Comparison of ENCODE assay signal across 1 cellular context in genomic region chr5:16901038-16901644, GRCh38.
TF ChIP-seq lines count a peak whose summit lies in the region.

No MANE protein-coding gene starts in this region.

TF ChIP-seq in IMR-90, 13 proteins besides CTCF, POLR2A, EP300 and RAD21:
- TF ChIP-seq CEBPB (IDR thresholded peaks at IDR 0.05; ENCODE audit: low read depth, low read length) (no peak), NFE2L2 (IDR thresholded peaks at IDR 0.05; ENCODE audit: low read depth, low read length) (no peak), RCOR1 (IDR thresholded peaks at IDR 0.05; ENCODE audit: insufficient replicate concordance, low read length) (no peak), ELK1 (IDR thresholded peaks at IDR 0.05; ENCODE audit: borderline replicate concordance, low read depth, low read length) (no peak), CHD1 (IDR thresholded peaks at IDR 0.05; ENCODE audit: low read depth, low read length) (no peak), MAFK (IDR thresholded peaks at IDR 0.05; ENCODE audit: low read depth, low read length) (no peak), MAZ (IDR thresholded peaks at IDR 0.05; ENCODE audit: borderline replicate concordance, low read depth, low read length) (no peak), USF2 (IDR thresholded peaks at IDR 0.05; ENCODE audit: low read depth, low read length) (no peak), RFX5 (IDR thresholded peaks at IDR 0.05; ENCODE audit: low read depth, low read length) (no peak), FOS (IDR thresholded peaks at IDR 0.05; ENCODE audit: low read depth, low read length) (no peak), BHLHE40 (IDR thresholded peaks at IDR 0.05; ENCODE audit: low read depth, low read length) (no peak), SMC3 (IDR thresholded peaks at IDR 0.05; ENCODE audit: low read depth, low read length) (no peak), MXI1 (IDR thresholded peaks at IDR 0.05; ENCODE audit: borderline replicate concordance, low read depth, low read length) (no peak)
